Comparison of ENCODE assay signal across 1 cellular context in the genomic region with DNA sequence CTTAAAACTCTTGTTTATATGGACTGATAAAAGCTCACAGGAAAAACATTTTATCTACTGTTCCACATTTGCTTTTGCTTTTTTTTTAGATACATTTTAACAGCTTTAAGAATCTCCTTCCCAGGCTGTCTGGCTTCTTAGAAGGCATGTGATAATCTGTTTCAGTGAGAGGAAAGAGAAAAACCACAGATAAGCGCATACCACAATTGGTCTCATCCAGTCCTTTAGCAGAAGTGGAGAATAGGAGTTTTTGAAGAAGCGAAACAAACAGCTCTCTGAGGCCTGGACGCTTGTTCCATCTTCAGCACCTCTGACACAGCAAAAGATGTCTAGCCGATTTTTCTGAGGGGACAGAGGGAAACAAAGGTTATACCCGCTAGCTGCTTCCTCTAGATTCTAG.
TF ChIP-seq lines count a peak whose summit lies in the region.

No MANE protein-coding gene starts in this region.

TF ChIP-seq in K562, 482 proteins besides CTCF, POLR2A, EP300 and RAD21 (continued from another document and continues in another):
- TF ChIP-seq ZBTB9 (CRISPR knock-in tag; IDR thresholded peaks at IDR 0.05) (no peak), RUNX1 (IDR thresholded peaks at IDR 0.05; ENCODE audit: low read depth) (no peak; the same call in 1 of the 2 replicates), MECOM (CRISPR knock-in tag; IDR thresholded peaks at IDR 0.05) (peak; percentile 53; the same call in 1 of the 2 replicates), NONO (IDR thresholded peaks at IDR 0.05; ENCODE audit: low read depth in 2 of 2, low read length in 1 of 2) (peak in 1 of 2 experiments; percentile 22; a peak in 1 of 4 replicates), ARNT (IDR thresholded peaks at IDR 0.05) (no peak), HDAC3 (IDR thresholded peaks at IDR 0.05; ENCODE audit: borderline replicate concordance, partially characterized antibody) (peak; percentile 89), ZNF445 (CRISPR knock-in tag; IDR thresholded peaks at IDR 0.05; ENCODE audit: low read depth) (no peak), ZNF232 (CRISPR knock-in tag; IDR thresholded peaks at IDR 0.05) (no peak), SREBF2 (CRISPR knock-in tag; IDR thresholded peaks at IDR 0.05) (no peak), MXI1 (IDR thresholded peaks at IDR 0.05; ENCODE audit: low read depth, low read length) (no peak), FOXM1 (IDR thresholded peaks at IDR 0.05; ENCODE audit: low read depth) (peak; percentile 48; the same call in 1 of the 2 replicates), FOXM1 (CRISPR knock-in tag; IDR thresholded peaks at IDR 0.05; ENCODE audit: low read depth) (no peak), ZNF316 (IDR thresholded peaks at IDR 0.05) (no peak; the same call in 1 of the 2 replicates), KHSRP (IDR thresholded peaks at IDR 0.05) (no peak), ZNF124 (CRISPR knock-in tag; IDR thresholded peaks at IDR 0.05) (no peak), BRF1 (IDR thresholded peaks at IDR 0.05; ENCODE audit: borderline replicate concordance, extremely low read depth, insufficient read length) (no peak), C11orf30 (IDR thresholded peaks at IDR 0.05; ENCODE audit: low read depth) (peak; percentile 61; the same call in 1 of the 2 replicates), SMARCE1 (IDR thresholded peaks at IDR 0.05) (peak; percentile 90), CUX1 (CRISPR knock-in tag; IDR thresholded peaks at IDR 0.05) (no peak), CEBPG (CRISPR knock-in tag; IDR thresholded peaks at IDR 0.05) (no peak), CEBPG (tag; conservative IDR thresholded peaks at IDR 0.05 in 1 of 2, IDR thresholded peaks at IDR 0.05 in 1 of 2) (no peak), ATF1 (CRISPR knock-in tag; IDR thresholded peaks at IDR 0.05) (no peak), ATF1 (tag; IDR thresholded peaks at IDR 0.05) (no peak), ZC3H4 (CRISPR knock-in tag; IDR thresholded peaks at IDR 0.05; ENCODE audit: borderline replicate concordance) (no peak), HIVEP1 (CRISPR knock-in tag; IDR thresholded peaks at IDR 0.05) (no peak), ELF1 (tag; IDR thresholded peaks at IDR 0.05) (peak; percentile 32; the same call in 1 of the 2 replicates), MEF2D (tag; conservative IDR thresholded peaks at IDR 0.05; ENCODE audit: low read depth) (0 out of 2 replicates have a peak, but pooled peaks have one; percentile 25), TEAD2 (tag; IDR thresholded peaks at IDR 0.05) (0 out of 2 replicates have a peak, but pooled peaks have one; percentile 26), MEIS2 (IDR thresholded peaks at IDR 0.05; ENCODE audit: partially characterized antibody) (peak; percentile 21), MITF (IDR thresholded peaks at IDR 0.05) (peak; percentile 60; the same call in 1 of the 2 replicates), ZNF75A (CRISPR knock-in tag; IDR thresholded peaks at IDR 0.05) (no peak), HNRNPLL (IDR thresholded peaks at IDR 0.05; ENCODE audit: low read depth, low read length, poor library complexity, severe bottlenecking) (no peak), ZNF212 (CRISPR knock-in tag; IDR thresholded peaks at IDR 0.05) (no peak), POLR2B (IDR thresholded peaks at IDR 0.05; ENCODE audit: low read depth, partially characterized antibody) (no peak), TAL1 (IDR thresholded peaks at IDR 0.05) (peak; percentile 72), NFE2 (IDR thresholded peaks at IDR 0.05; ENCODE audit: low read depth) (peak; percentile 77), MYBL2 (IDR thresholded peaks at IDR 0.05; ENCODE audit: low read depth) (no peak), MYBL2 (CRISPR knock-in tag; IDR thresholded peaks at IDR 0.05; ENCODE audit: borderline replicate concordance) (no peak), CHAMP1 (IDR thresholded peaks at IDR 0.05) (no peak; the same call in 1 of the 2 replicates)
- TF ChIP-seq, protein P1, sequence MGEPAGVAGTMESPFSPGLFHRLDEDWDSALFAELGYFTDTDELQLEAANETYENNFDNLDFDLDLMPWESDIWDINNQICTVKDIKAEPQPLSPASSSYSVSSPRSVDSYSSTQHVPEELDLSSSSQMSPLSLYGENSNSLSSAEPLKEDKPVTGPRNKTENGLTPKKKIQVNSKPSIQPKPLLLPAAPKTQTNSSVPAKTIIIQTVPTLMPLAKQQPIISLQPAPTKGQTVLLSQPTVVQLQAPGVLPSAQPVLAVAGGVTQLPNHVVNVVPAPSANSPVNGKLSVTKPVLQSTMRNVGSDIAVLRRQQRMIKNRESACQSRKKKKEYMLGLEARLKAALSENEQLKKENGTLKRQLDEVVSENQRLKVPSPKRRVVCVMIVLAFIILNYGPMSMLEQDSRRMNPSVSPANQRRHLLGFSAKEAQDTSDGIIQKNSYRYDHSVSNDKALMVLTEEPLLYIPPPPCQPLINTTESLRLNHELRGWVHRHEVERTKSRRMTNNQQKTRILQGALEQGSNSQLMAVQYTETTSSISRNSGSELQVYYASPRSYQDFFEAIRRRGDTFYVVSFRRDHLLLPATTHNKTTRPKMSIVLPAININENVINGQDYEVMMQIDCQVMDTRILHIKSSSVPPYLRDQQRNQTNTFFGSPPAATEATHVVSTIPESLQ (CRISPR knock-in tag; IDR thresholded peaks at IDR 0.05), result no peak
- TF ChIP-seq, protein P2, sequence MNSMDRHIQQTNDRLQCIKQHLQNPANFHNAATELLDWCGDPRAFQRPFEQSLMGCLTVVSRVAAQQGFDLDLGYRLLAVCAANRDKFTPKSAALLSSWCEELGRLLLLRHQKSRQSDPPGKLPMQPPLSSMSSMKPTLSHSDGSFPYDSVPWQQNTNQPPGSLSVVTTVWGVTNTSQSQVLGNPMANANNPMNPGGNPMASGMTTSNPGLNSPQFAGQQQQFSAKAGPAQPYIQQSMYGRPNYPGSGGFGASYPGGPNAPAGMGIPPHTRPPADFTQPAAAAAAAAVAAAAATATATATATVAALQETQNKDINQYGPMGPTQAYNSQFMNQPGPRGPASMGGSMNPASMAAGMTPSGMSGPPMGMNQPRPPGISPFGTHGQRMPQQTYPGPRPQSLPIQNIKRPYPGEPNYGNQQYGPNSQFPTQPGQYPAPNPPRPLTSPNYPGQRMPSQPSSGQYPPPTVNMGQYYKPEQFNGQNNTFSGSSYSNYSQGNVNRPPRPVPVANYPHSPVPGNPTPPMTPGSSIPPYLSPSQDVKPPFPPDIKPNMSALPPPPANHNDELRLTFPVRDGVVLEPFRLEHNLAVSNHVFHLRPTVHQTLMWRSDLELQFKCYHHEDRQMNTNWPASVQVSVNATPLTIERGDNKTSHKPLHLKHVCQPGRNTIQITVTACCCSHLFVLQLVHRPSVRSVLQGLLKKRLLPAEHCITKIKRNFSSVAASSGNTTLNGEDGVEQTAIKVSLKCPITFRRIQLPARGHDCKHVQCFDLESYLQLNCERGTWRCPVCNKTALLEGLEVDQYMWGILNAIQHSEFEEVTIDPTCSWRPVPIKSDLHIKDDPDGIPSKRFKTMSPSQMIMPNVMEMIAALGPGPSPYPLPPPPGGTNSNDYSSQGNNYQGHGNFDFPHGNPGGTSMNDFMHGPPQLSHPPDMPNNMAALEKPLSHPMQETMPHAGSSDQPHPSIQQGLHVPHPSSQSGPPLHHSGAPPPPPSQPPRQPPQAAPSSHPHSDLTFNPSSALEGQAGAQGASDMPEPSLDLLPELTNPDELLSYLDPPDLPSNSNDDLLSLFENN (IDR thresholded peaks at IDR 0.05; ENCODE audit: low read depth in 2 of 2, low read length in 2 of 2), result no peak
- TF ChIP-seq, protein P3, sequence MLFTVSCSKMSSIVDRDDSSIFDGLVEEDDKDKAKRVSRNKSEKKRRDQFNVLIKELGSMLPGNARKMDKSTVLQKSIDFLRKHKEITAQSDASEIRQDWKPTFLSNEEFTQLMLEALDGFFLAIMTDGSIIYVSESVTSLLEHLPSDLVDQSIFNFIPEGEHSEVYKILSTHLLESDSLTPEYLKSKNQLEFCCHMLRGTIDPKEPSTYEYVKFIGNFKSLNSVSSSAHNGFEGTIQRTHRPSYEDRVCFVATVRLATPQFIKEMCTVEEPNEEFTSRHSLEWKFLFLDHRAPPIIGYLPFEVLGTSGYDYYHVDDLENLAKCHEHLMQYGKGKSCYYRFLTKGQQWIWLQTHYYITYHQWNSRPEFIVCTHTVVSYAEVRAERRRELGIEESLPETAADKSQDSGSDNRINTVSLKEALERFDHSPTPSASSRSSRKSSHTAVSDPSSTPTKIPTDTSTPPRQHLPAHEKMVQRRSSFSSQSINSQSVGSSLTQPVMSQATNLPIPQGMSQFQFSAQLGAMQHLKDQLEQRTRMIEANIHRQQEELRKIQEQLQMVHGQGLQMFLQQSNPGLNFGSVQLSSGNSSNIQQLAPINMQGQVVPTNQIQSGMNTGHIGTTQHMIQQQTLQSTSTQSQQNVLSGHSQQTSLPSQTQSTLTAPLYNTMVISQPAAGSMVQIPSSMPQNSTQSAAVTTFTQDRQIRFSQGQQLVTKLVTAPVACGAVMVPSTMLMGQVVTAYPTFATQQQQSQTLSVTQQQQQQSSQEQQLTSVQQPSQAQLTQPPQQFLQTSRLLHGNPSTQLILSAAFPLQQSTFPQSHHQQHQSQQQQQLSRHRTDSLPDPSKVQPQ (CRISPR knock-in tag; IDR thresholded peaks at IDR 0.05; ENCODE audit: borderline replicate concordance), result no peak
- TF ChIP-seq, protein P4, sequence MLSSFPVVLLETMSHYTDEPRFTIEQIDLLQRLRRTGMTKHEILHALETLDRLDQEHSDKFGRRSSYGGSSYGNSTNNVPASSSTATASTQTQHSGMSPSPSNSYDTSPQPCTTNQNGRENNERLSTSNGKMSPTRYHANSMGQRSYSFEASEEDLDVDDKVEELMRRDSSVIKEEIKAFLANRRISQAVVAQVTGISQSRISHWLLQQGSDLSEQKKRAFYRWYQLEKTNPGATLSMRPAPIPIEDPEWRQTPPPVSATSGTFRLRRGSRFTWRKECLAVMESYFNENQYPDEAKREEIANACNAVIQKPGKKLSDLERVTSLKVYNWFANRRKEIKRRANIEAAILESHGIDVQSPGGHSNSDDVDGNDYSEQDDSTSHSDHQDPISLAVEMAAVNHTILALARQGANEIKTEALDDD (IDR thresholded peaks at IDR 0.05), result 0 out of 2 replicates have a peak, but pooled peaks have one; percentile 45
